ENCODE assay signal across 1 cellular context in genomic region chr18:57569133-57569532, GRCh38.
TF ChIP-seq lines count a peak whose summit lies in the region.

No MANE protein-coding gene starts in this region.

TF ChIP-seq in GM12878, 131 proteins besides CTCF, POLR2A, EP300 and RAD21 (continued from another document):
- no peak for TF ChIP-seq SRF (IDR thresholded peaks at IDR 0.05; ENCODE audit: low read depth in 2 of 2, low read length in 2 of 2)
- TF ChIP-seq RAD51 (IDR thresholded peaks at IDR 0.05): no peak
- no peak for TF ChIP-seq SMAD5 (IDR thresholded peaks at IDR 0.05; ENCODE audit: low read depth)
- TF ChIP-seq RELB (IDR thresholded peaks at IDR 0.05; ENCODE audit: low read depth): no peak
TF ChIP-seq in GM12878: peak in this region for 1.
